ENCODE assay signal across 8 cellular contexts in genomic region chr4:7970031-7970946, GRCh38.
DNase-seq lines count a peak whose midpoint lies in the region; ATAC-seq, FAIRE-seq and TF ChIP-seq lines count a peak whose summit lies in the region.

No MANE protein-coding gene starts in this region.

- peaks cover 18% of the 10 kb centered on the region for H3K36me3 Mint-ChIP-seq in T-helper 1 cell treated with Interleukin-12 subunit alpha and Interleukin-12 subunit beta and Interleukin-4 antibody, amounts not matched to agents 30 μg/mL and 1 μg/mL, for 36 hours (ENCODE audit: low read depth)
- no peaks in the 10 kb centered on the region for H3K36me3 Mint-ChIP-seq in nephron (ENCODE audit: low read depth)

- DNase-seq in RKO (ENCODE audit: low spot score) = no peak
- DNase-seq in H54 (ENCODE audit: insufficient read length, low spot score) = no peak
- DNase-seq in NCI-H1436 (lab: John Stamatoyannopoulos, UW) = no peak

- TF ChIP-seq POLR2A in GM15510 (IDR thresholded peaks at IDR 0.05; ENCODE audit: borderline replicate concordance, extremely low read depth, insufficient read length) = peak; percentile 19
- no peak for TF ChIP-seq POLR2A in H54 (IDR thresholded peaks at IDR 0.05; ENCODE audit: low read depth, low read length)

- no peak for TF ChIP-seq CTCF in nephron (IDR thresholded peaks at IDR 0.05; ENCODE audit: unreplicated experiment in 3 of 3)

- ATAC-seq in HG02623 (IDR thresholded peaks at IDR 0.05; ENCODE audit: unreplicated experiment) = peak; percentile 62

- no peak for FAIRE-seq in H54 (lab: Jason Lieb, UNC)

- peak overlapping the region; percentile 98 for H3K4me3 Mint-ChIP-seq in T-helper 1 cell treated with Interleukin-12 subunit alpha and Interleukin-12 subunit beta and Interleukin-4 antibody, amounts not matched to agents 30 μg/mL and 1 μg/mL, for 36 hours
- peak overlapping the region; percentile 40 to 64 (median 52) for H3K4me3 Mint-ChIP-seq in nephron

- H3K27me3 Mint-ChIP-seq in T-helper 1 cell treated with Interleukin-12 subunit alpha and Interleukin-12 subunit beta and Interleukin-4 antibody, amounts not matched to agents 30 μg/mL and 1 μg/mL, for 36 hours (ENCODE audit: low read depth) = no peaks in the 10 kb centered on the region
- H3K27me3 Mint-ChIP-seq in nephron (ENCODE audit: low read depth) = peaks cover 3% of the 10 kb centered on the region

- H3K4me1 Mint-ChIP-seq in T-helper 1 cell treated with Interleukin-12 subunit alpha and Interleukin-12 subunit beta and Interleukin-4 antibody, amounts not matched to agents 30 μg/mL and 1 μg/mL, for 36 hours (ENCODE audit: low read depth) = peaks cover 52% of the 10 kb centered on the region
- peaks cover 47% of the 10 kb centered on the region for H3K4me1 Mint-ChIP-seq in nephron

- H3K27ac ChIP-seq in cingulate gyrus (ENCODE audit: low read depth, low read length) = peak overlapping the region; percentile 39

- H3K9me3 Mint-ChIP-seq in T-helper 1 cell treated with Interleukin-12 subunit alpha and Interleukin-12 subunit beta and Interleukin-4 antibody, amounts not matched to agents 30 μg/mL and 1 μg/mL, for 36 hours = no peaks in the 10 kb centered on the region
- H3K9me3 Mint-ChIP-seq in nephron = no peaks in the 10 kb centered on the region

- peak overlapping the region; percentile 99 for H3K27ac Mint-ChIP-seq in T-helper 1 cell treated with Interleukin-12 subunit alpha and Interleukin-12 subunit beta and Interleukin-4 antibody, amounts not matched to agents 30 μg/mL and 1 μg/mL, for 36 hours
- peak overlapping the region; percentile 92 to 99 (median 98) for H3K27ac Mint-ChIP-seq in nephron
